18 cellular contexts compared by ENCODE assay signal in the genomic region with DNA sequence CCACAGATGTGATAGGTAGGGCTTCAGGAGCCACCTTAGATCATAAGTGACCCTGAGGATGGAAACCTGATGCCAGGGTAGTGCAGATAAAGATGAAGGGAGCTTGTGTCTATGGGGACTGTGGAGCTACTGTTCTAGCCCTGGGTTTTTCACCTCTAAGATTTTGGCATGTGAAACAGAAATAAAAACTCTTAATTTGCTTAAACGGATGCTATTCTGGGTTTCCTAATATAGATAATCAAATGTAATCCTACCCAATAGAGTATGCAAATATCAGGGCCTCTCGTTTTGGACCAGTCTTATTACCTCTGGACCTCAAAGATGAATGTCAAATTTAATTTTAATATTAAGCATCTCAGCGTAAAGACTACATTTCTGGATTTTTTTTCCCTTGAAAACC.
DNase-seq lines count a peak whose midpoint lies in the region; ATAC-seq lines count a peak whose summit lies in the region.
"Had no signal": no experiment of that assay in that cellular context is flagged by ENCODE, and none has a peak within 500 bp of the region (broad histone marks: within the 10 kb centered on the region; RNA-seq: fewer than 3 reads in every experiment).

No MANE protein-coding gene starts in this region.

- DNase-seq in SHP77 (lab: John Stamatoyannopoulos, UW) (no peak), nucleus accumbens (lab: John Stamatoyannopoulos, UW) (no peak), NCI-H774 (lab: John Stamatoyannopoulos, UW) (no peak)
- no peak for DNase-seq in activated CD4-positive, alpha-beta T cell treated with anti-CD3 and anti-CD28 coated beads for 1 hour
- DNase-seq: adrenal gland; GF-D8; head of caudate nucleus; Kasumi-1; naive thymus-derived CD4-positive, alpha-beta T cell; NCI-H1436; spleen; stimulated activated naive B cell treated with anti-CD40 and anti-IgM and Interleukin-4, amounts not matched to agents 10 μg/mL and 1 μg/mL and 100 μg/mL, for 72 hours; T-helper 1 cell; tibial artery had no signal

- peak; percentile 74 for ATAC-seq in GM19324 (IDR thresholded peaks at IDR 0.05; ENCODE audit: low FRiP score, unreplicated experiment)
- peak; percentile 80 for ATAC-seq in HG02588 (IDR thresholded peaks at IDR 0.05; ENCODE audit: unreplicated experiment)
- peak; percentile 61 for ATAC-seq in HG03135 (IDR thresholded peaks at IDR 0.05; ENCODE audit: unreplicated experiment)
- ATAC-seq: activated T-helper 17 cell treated with anti-CD3 and anti-CD28 coated beads, Interleukin-2, amount 50 U/mL, for 72 hours; naive thymus-derived CD4-positive, alpha-beta T cell; stimulated activated naive B cell treated with anti-CD40 and anti-IgM and Interleukin-4, amounts not matched to agents 10 μg/mL and 1 μg/mL and 100 μg/mL, for 72 hours had no signal
